Comparison of ENCODE assay signal across 13 cellular contexts in the genomic region with DNA sequence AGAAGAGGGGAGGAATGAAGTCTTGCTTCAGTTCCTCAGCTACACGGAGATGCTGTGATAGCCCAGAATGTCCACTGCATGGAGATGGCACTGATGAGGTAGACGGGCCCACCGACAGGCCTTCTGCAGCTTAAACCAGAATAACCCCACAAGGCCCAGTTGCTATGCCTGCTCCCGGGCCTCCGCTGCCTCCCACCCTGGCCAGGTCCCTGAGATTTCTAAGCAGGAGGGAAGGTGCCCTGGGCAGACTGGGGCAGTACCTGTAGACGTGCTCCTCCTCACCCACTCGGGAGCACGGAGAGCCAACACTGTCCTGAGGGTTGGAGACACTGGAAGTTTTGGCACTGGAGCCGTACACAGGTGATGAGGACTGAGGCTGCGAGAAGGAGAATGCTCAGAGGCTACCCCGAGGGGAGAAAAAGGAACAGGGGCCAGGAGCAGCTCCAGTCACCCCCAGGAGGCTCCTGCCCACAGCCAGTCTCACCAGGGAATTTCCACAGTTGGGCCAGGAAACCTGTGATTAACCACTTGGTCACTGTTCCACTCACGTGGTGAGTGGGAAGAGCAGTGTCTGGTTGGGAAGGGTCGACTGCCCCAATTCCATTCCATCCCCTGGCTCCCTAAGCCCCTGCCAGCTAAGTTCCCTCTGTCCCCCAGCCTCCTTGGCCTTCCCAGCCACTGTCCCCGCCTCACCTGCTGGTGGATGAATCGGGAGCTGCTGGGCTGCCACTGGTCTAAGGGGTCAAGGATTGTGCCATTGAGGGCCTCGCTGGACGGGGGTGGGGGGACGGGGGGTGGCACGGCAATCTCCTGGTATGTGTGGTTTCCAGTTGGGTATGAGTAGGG. TPM values are rescaled to one million over a fixed set of nuclear protein-coding genes. Genes with fewer than 3 reads are reported as not detected.
A peak's percentile ranks its signal among the peaks of the same experiment; 100 is the strongest.
DNase-seq lines count a peak whose midpoint lies in the region; ATAC-seq and TF ChIP-seq lines count a peak whose summit lies in the region.
"Had no signal": no experiment of that assay in that cellular context is flagged by ENCODE, and none has a peak within 500 bp of the region (broad histone marks: within the 10 kb centered on the region; RNA-seq: fewer than 3 reads in every experiment).

No MANE protein-coding gene starts in this region.

- no peak for TF ChIP-seq POLR2A in esophagus squamous epithelium (IDR thresholded peaks at IDR 0.05)

- H3K4me1 ChIP-seq in BLaER1 treated with 17β-estradiol and CSF1 and Interleukin-3, amounts not matched to agents 10 nM and 100 nM = peaks cover 38 to 52% (median 47%) of the 10 kb centered on the region in 10 experiments
- H3K4me1 ChIP-seq in RWPE2 (ENCODE audit: insufficient read depth, poor library complexity, severe bottlenecking) = peaks cover 40% of the 10 kb centered on the region
- peaks cover 26 to 50% (median 40%) of the 10 kb centered on the region in 3 donors for H3K4me1 ChIP-seq in esophagus squamous epithelium
- H3K4me1 ChIP-seq in neutrophil (ENCODE audit: control insufficient read depth in 1 of 2, insufficient read depth in 1 of 2, low read depth in 1 of 2, low read length in 1 of 2) = peaks cover 53 to 54% of the 10 kb centered on the region in 2 experiments

- peaks cover 26 to 73% (median 51%) of the 10 kb centered on the region in 11 experiments for H3K36me3 ChIP-seq in BLaER1 treated with 17β-estradiol and CSF1 and Interleukin-3, amounts not matched to agents 10 nM and 100 nM
- H3K36me3 ChIP-seq in RWPE2 (ENCODE audit: low read depth) = peaks cover 95% of the 10 kb centered on the region
- H3K36me3 ChIP-seq in esophagus squamous epithelium = peaks cover 26 to 71% (median 43%) of the 10 kb centered on the region in 3 donors
- H3K36me3 ChIP-seq in neutrophil = peaks cover 73% of the 10 kb centered on the region

- H3K9me3 ChIP-seq in BLaER1 treated with 17β-estradiol and CSF1 and Interleukin-3, amounts not matched to agents 10 nM and 100 nM (replicated peaks in 1 of 11) = no peaks in the 10 kb centered on the region
- H3K9me3 ChIP-seq in RWPE2 (ENCODE audit: severe bottlenecking) = no peaks in the 10 kb centered on the region
- H3K9me3 ChIP-seq in esophagus squamous epithelium = no peaks in the 10 kb centered on the region
- H3K9me3 ChIP-seq in neutrophil = peaks cover 9% of the 10 kb centered on the region
- H3K9me3 ChIP-seq: MG63 had no signal

- H3K4me3 ChIP-seq in BLaER1 treated with 17β-estradiol and CSF1 and Interleukin-3, amounts not matched to agents 10 nM and 100 nM = no peak overlapping the region; a peak in 1 of 20 replicates
- H3K4me3 ChIP-seq in RWPE2 (ENCODE audit: severe bottlenecking) = no peak overlapping the region
- H3K4me3 ChIP-seq in esophagus squamous epithelium = peak overlapping the region in 2 of 4 donors; percentile 35 to 40
- H3K4me3 ChIP-seq in neutrophil (ENCODE audit: low read depth in 1 of 2, low read length in 1 of 2) = peak overlapping the region in 1 of 2 experiments; percentile 55
- H3K4me3 ChIP-seq: MG63 had no signal

- DNase-seq in RWPE2 (ENCODE audit: low spot score) = no peak
- no peak for DNase-seq in esophagus squamous epithelium (lab: John Stamatoyannopoulos, UW)
- DNase-seq in cerebellum (ENCODE audit: low spot score) = no peak
- DNase-seq in iPS-NIHi11 (ENCODE audit: low spot score) = no peak
- DNase-seq: activated B cell treated with CpG ODN at 0.5 μM for 24 hours; MG63; NCI-H748 treated with DMSO at 0.1 percent for 48 hours; stimulated activated CD4-positive, alpha-beta T cell treated with anti-CD3 and anti-CD28 coated beads, Interleukin-4, amount 100 ng/mL, for 1 hour; T-helper 1 cell had no signal

- H4K20me1 ChIP-seq in BLaER1 treated with 17β-estradiol and CSF1 and Interleukin-3, amounts not matched to agents 10 nM and 100 nM = peaks cover 0 to 100% (median 35%) of the 10 kb centered on the region in 11 experiments; a peak in 17 of 22 replicates

- peak overlapping the region in 2 of 11 experiments; percentile 59 to 73; a peak in 4 of 22 replicates for H3K9ac ChIP-seq in BLaER1 treated with 17β-estradiol and CSF1 and Interleukin-3, amounts not matched to agents 10 nM and 100 nM

- WGBS in esophagus squamous epithelium, 2 donors = 64 to 74% methylated on average over 5 to 7 of the region's 19 CpGs

- peak overlapping the region; percentile 64 to 97 (median 87); a peak in 21 of 22 replicates for H3K4me2 ChIP-seq in BLaER1 treated with 17β-estradiol and CSF1 and Interleukin-3, amounts not matched to agents 10 nM and 100 nM

- no peaks in the 10 kb centered on the region for H3K27me3 ChIP-seq in BLaER1 treated with 17β-estradiol and CSF1 and Interleukin-3, amounts not matched to agents 10 nM and 100 nM
- H3K27me3 ChIP-seq in RWPE2 (ENCODE audit: insufficient read depth, poor library complexity, severe bottlenecking) (no peaks in the 10 kb centered on the region), esophagus squamous epithelium (no peaks in the 10 kb centered on the region), neutrophil (no peaks in the 10 kb centered on the region)
- H3K27me3 ChIP-seq: MG63 had no signal

- ATAC-seq in RWPE2 (ENCODE audit: low read depth) (no peak), HG03432 (IDR thresholded peaks at IDR 0.05; ENCODE audit: unreplicated experiment) (no peak), GM19455 (IDR thresholded peaks at IDR 0.05; ENCODE audit: unreplicated experiment) (no peak)

- intact Hi-C loops in esophagus squamous epithelium (cut with DNase I) = no loop called here

- TF ChIP-seq CTCF in RWPE2 (IDR thresholded peaks at IDR 0.05; ENCODE audit: poor library complexity, severe bottlenecking) (no peak), esophagus squamous epithelium (IDR thresholded peaks at IDR 0.05) (no peak), neutrophil (IDR thresholded peaks at IDR 0.05) (no peak)

- no peak overlapping the region for H3K27ac ChIP-seq in BLaER1 treated with 17β-estradiol and CSF1 and Interleukin-3, amounts not matched to agents 10 nM and 100 nM
- H3K27ac ChIP-seq in RWPE2 (ENCODE audit: poor library complexity, severe bottlenecking) = peak overlapping the region; percentile 100
- H3K27ac ChIP-seq in esophagus squamous epithelium = peak overlapping the region in 3 of 4 donors; percentile 65 to 79 (median 73)
- peak overlapping the region; percentile 98 for H3K27ac ChIP-seq in neutrophil

RNA-seq across cellular contexts. Expression of a gene that starts 22.8 kb away (rescaled TPM):
- total RNA-seq in esophagus squamous epithelium (1,000 to 10,000 TPM; 3,136 to 5,114 (median 4,044) TPM), cerebellum (1,131 TPM)

RNA-seq across cellular contexts. Expression of a gene that starts 29.2 kb away (rescaled TPM):
- 100 to 1,000 TPM in 1 of 4 donors, 10 to 100 TPM in 3; 39.5 to 117 (median 63.7) TPM for total RNA-seq in esophagus squamous epithelium
- 73.6 TPM for total RNA-seq in cerebellum

RNA-seq across cellular contexts. Expression of a gene that starts 41.8 kb away (rescaled TPM):
- total RNA-seq in esophagus squamous epithelium = 10 to 100 TPM; 18.2 to 44.4 (median 21.4) TPM
- 7.9 TPM for total RNA-seq in cerebellum

Comparison
In these comparisons a context has a peak if more than half of its experiments do, and no peak if none do; other contexts are left out.
1. H3K27ac ChIP-seq: peak in RWPE2 (single experiment), esophagus squamous epithelium (3 of 4) and neutrophil (single experiment); none in BLaER1 treated with 17β-estradiol and CSF1 and Interleukin-3, amounts not matched to agents 10 nM and 100 nM (0 of 11).